Comparison of ENCODE assay signal across 12 cellular contexts in genomic region chr5:32760091-32760509, GRCh38. TPM values are rescaled to one million over a fixed set of nuclear protein-coding genes. Genes with fewer than 3 reads are reported as not detected.
DNase-seq lines count a peak whose midpoint lies in the region; ATAC-seq and FAIRE-seq lines count a peak whose summit lies in the region.
"Had no signal": no experiment of that assay in that cellular context is flagged by ENCODE, and none has a peak within 500 bp of the region (broad histone marks: within the 10 kb centered on the region; RNA-seq: fewer than 3 reads in every experiment).

No MANE protein-coding gene starts in this region.

- 44 to 81% (median 75%) methylated on average over 4 of the region's 4 CpGs for WGBS in small intestine, 3 donors

- no peaks in the 10 kb centered on the region for H3K4me1 ChIP-seq in small intestine (ENCODE audit: control insufficient read depth in 2 of 2, insufficient read depth in 1 of 2, low read depth in 1 of 2, low read length in 1 of 2)

- ATAC-seq in esophagus mucosa, result peak; percentile 31
- no peak for ATAC-seq in GM21825 (IDR thresholded peaks at IDR 0.05; ENCODE audit: unreplicated experiment)
- ATAC-seq in GM21529 (IDR thresholded peaks at IDR 0.05; ENCODE audit: unreplicated experiment), result no peak

- DNase-seq in GM04504 (ENCODE audit: low read depth), result peak; percentile 54
- peak; percentile 25 for DNase-seq in RCC 7860 (ENCODE audit: low spot score)
- peak; percentile 80 for DNase-seq in renal cortical epithelial cell (ENCODE audit: low read depth)
- DNase-seq in small intestine, result no peak
- DNase-seq in NCI-H146 treated with DMSO at 0.1 percent for 48 hours (lab: John Stamatoyannopoulos, UW; ENCODE audit: unreplicated experiment), result no peak
- DNase-seq: central memory CD4-positive, alpha-beta T cell; kidney; NCI-H1694 had no signal

- no peaks in the 10 kb centered on the region for H3K36me3 ChIP-seq in small intestine (ENCODE audit: control insufficient read depth in 2 of 2, insufficient read depth in 2 of 2, low read length in 2 of 2)

- H3K4me3 ChIP-seq in small intestine (ENCODE audit: low read depth in 1 of 2, low read length in 2 of 2), result no peak overlapping the region

- FAIRE-seq in RCC 7860 (lab: Jason Lieb, UNC) (no peak), small intestine (lab: Jason Lieb, UNC) (no peak)
- FAIRE-seq: kidney had no signal

- H3K9me3 ChIP-seq in small intestine (ENCODE audit: control insufficient read depth, low read depth), result no peaks in the 10 kb centered on the region

- no peak overlapping the region for H3K27ac ChIP-seq in small intestine (ENCODE audit: low read depth in 1 of 2, low read length in 1 of 2)

- no peaks in the 10 kb centered on the region for H3K27me3 ChIP-seq in small intestine (ENCODE audit: control insufficient read depth in 2 of 2, insufficient read depth in 2 of 2, low read length in 2 of 2)

RNA-seq across cellular contexts. Expression of gene NPR3, which starts 49.0 kb away (rescaled TPM):
- 12.6 TPM for total RNA-seq in esophagus mucosa
- 2.8 and 16.0 TPM in 2 replicates for total RNA-seq in renal cortical epithelial cell
- under 1 TPM in 2 of 3 donors, not detected in 1; 0.27 to 0.79 TPM for polyA plus RNA-seq in small intestine
- total RNA-seq: activated CD8-positive, alpha-beta memory T cell treated with anti-CD3 and anti-CD28 coated beads for 36 hours had no signal

Comparison
In these comparisons a context has a peak if more than half of its experiments do, and no peak if none do; other contexts are left out.
1. DNase-seq: peak in GM04504 (single experiment), RCC 7860 (single experiment) and renal cortical epithelial cell (single experiment); none in small intestine (single experiment) and NCI-H146 treated with DMSO at 0.1 percent for 48 hours (single experiment).